Comparison of ENCODE assay signal across 1 cellular context in the genomic region with DNA sequence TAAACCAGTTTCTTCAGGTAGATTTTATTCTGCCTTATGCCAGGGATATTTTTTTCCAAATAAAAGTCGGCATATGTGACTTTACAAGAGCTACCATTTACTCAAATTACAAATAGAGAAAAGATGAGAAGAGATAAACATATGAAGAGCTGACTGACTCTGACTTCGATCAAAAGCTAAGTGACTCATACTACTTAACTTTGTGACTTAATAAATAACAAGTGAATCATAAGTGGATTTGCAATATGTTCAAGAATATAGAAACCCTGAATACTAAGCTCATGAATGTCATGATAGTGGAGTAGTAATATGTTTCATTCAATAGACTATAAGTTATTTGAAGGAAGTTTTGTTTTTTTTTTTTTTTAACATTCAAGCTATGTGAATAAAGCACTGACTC.
A peak's percentile ranks its signal among the peaks of the same experiment; 100 is the strongest.
TF ChIP-seq lines count a peak whose summit lies in the region.

No MANE protein-coding gene starts in this region.

TF ChIP-seq in SK-N-SH, 30 proteins besides CTCF, POLR2A, EP300 and RAD21 (continued from another document):
- TF ChIP-seq, protein P1, sequence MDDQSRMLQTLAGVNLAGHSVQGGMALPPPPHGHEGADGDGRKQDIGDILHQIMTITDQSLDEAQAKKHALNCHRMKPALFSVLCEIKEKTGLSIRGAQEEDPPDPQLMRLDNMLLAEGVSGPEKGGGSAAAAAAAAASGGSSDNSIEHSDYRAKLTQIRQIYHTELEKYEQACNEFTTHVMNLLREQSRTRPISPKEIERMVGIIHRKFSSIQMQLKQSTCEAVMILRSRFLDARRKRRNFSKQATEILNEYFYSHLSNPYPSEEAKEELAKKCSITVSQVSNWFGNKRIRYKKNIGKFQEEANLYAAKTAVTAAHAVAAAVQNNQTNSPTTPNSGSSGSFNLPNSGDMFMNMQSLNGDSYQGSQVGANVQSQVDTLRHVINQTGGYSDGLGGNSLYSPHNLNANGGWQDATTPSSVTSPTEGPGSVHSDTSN (IDR thresholded peaks at IDR 0.05), result peak; percentile 84
- no peak for TF ChIP-seq ELF1 (IDR thresholded peaks at IDR 0.05)
- no peak for TF ChIP-seq GABPA (IDR thresholded peaks at IDR 0.05; ENCODE audit: low read depth)
- TF ChIP-seq, protein P2, sequence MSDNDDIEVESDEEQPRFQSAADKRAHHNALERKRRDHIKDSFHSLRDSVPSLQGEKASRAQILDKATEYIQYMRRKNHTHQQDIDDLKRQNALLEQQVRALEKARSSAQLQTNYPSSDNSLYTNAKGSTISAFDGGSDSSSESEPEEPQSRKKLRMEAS (IDR thresholded peaks at IDR 0.05; ENCODE audit: low read depth), result no peak
- TF ChIP-seq CHD2 (IDR thresholded peaks at IDR 0.05; ENCODE audit: low read length, partially characterized antibody), result no peak
- TF ChIP-seq JUND (IDR thresholded peaks at IDR 0.05), result peak; percentile 84
- no peak for TF ChIP-seq NRF1 (IDR thresholded peaks at IDR 0.05; ENCODE audit: low read depth, low read length)
- no peak; the same call in 1 of the 2 replicates for TF ChIP-seq TEAD4 (IDR thresholded peaks at IDR 0.05; ENCODE audit: borderline replicate concordance, insufficient read depth)
- no peak for TF ChIP-seq ZBTB33 (IDR thresholded peaks at IDR 0.05; ENCODE audit: borderline replicate concordance, low read depth)
- TF ChIP-seq FOSL2 (IDR thresholded peaks at IDR 0.05; ENCODE audit: borderline replicate concordance, low read depth), result peak; percentile 87
- TF ChIP-seq MEF2A (IDR thresholded peaks at IDR 0.05; ENCODE audit: borderline replicate concordance, low read depth), result no peak
- no peak for TF ChIP-seq GATA2 (CRISPR knock-in tag; IDR thresholded peaks at IDR 0.05)
- no peak for TF ChIP-seq USF1 (IDR thresholded peaks at IDR 0.05; ENCODE audit: borderline replicate concordance, low read depth)
- no peak for TF ChIP-seq SIN3A (IDR thresholded peaks at IDR 0.05; ENCODE audit: borderline replicate concordance, low read depth, low read length)
- no peak for TF ChIP-seq RFX5 (IDR thresholded peaks at IDR 0.05; ENCODE audit: low read length)
- TF ChIP-seq TCF12 (IDR thresholded peaks at IDR 0.05), result peak; percentile 87
- TF ChIP-seq NFIC (IDR thresholded peaks at IDR 0.05; ENCODE audit: borderline replicate concordance), result peak; percentile 28; the same call in 1 of the 2 replicates
